In the genomic region with DNA sequence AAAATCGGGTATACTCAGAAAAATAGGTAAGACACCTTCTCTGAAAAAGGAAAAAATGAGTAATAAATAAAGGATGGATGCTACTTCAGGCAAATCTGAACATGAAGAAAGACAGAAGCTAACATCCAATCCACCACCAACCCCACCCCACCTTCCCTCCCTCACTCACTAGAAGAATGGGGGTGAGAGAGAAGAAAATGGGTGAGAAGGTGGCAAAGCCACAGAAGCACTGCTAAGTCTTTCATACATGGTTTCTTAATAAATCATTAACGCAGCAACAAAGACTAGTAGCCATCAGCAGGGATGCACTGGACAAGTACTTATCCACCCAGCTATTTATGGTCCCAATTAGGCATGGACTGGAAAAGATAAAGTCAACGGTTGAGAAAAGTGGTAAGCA, we compare ENCODE assay signal across 1 cellular context.
TF ChIP-seq lines count a peak whose summit lies in the region.

No MANE protein-coding gene starts in this region.

TF ChIP-seq in H1, 55 proteins besides CTCF, POLR2A, EP300 and RAD21:
- TF ChIP-seq POLR2AphosphoS5 (IDR thresholded peaks at IDR 0.05; ENCODE audit: low read depth, low read length), result no peak
- TF ChIP-seq, protein P1, sequence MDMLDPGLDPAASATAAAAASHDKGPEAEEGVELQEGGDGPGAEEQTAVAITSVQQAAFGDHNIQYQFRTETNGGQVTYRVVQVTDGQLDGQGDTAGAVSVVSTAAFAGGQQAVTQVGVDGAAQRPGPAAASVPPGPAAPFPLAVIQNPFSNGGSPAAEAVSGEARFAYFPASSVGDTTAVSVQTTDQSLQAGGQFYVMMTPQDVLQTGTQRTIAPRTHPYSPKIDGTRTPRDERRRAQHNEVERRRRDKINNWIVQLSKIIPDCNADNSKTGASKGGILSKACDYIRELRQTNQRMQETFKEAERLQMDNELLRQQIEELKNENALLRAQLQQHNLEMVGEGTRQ (IDR thresholded peaks at IDR 0.05; ENCODE audit: low read length), result no peak
- no peak for TF ChIP-seq TCF12 (IDR thresholded peaks at IDR 0.05; ENCODE audit: low read depth, low read length)
- TF ChIP-seq FOSL1 (IDR thresholded peaks at IDR 0.05; ENCODE audit: insufficient read depth, low read depth, low read length), result no peak
- no peak for TF ChIP-seq BACH1 (IDR thresholded peaks at IDR 0.05; ENCODE audit: low read length)
- no peak for TF ChIP-seq KDM4A (IDR thresholded peaks at IDR 0.05; ENCODE audit: low read depth, low read length, severe bottlenecking)
- TF ChIP-seq SIX5 (IDR thresholded peaks at IDR 0.05; ENCODE audit: low read depth, low read length), result no peak
- TF ChIP-seq SIN3A (conservative IDR thresholded peaks at IDR 0.05 in 1 of 2, IDR thresholded peaks at IDR 0.05 in 1 of 2; ENCODE audit: low read depth in 1 of 2, low read length in 2 of 2), result no peak
- no peak for TF ChIP-seq EZH2 (IDR thresholded peaks at IDR 0.05; ENCODE audit: low read depth, low read length, severe bottlenecking)
- no peak for TF ChIP-seq JUN (IDR thresholded peaks at IDR 0.05; ENCODE audit: low read depth, low read length)
- no peak for TF ChIP-seq JUND (IDR thresholded peaks at IDR 0.05; ENCODE audit: low read length)
- no peak for TF ChIP-seq MAFK (IDR thresholded peaks at IDR 0.05; ENCODE audit: low read depth, low read length)
- TF ChIP-seq, protein P2, sequence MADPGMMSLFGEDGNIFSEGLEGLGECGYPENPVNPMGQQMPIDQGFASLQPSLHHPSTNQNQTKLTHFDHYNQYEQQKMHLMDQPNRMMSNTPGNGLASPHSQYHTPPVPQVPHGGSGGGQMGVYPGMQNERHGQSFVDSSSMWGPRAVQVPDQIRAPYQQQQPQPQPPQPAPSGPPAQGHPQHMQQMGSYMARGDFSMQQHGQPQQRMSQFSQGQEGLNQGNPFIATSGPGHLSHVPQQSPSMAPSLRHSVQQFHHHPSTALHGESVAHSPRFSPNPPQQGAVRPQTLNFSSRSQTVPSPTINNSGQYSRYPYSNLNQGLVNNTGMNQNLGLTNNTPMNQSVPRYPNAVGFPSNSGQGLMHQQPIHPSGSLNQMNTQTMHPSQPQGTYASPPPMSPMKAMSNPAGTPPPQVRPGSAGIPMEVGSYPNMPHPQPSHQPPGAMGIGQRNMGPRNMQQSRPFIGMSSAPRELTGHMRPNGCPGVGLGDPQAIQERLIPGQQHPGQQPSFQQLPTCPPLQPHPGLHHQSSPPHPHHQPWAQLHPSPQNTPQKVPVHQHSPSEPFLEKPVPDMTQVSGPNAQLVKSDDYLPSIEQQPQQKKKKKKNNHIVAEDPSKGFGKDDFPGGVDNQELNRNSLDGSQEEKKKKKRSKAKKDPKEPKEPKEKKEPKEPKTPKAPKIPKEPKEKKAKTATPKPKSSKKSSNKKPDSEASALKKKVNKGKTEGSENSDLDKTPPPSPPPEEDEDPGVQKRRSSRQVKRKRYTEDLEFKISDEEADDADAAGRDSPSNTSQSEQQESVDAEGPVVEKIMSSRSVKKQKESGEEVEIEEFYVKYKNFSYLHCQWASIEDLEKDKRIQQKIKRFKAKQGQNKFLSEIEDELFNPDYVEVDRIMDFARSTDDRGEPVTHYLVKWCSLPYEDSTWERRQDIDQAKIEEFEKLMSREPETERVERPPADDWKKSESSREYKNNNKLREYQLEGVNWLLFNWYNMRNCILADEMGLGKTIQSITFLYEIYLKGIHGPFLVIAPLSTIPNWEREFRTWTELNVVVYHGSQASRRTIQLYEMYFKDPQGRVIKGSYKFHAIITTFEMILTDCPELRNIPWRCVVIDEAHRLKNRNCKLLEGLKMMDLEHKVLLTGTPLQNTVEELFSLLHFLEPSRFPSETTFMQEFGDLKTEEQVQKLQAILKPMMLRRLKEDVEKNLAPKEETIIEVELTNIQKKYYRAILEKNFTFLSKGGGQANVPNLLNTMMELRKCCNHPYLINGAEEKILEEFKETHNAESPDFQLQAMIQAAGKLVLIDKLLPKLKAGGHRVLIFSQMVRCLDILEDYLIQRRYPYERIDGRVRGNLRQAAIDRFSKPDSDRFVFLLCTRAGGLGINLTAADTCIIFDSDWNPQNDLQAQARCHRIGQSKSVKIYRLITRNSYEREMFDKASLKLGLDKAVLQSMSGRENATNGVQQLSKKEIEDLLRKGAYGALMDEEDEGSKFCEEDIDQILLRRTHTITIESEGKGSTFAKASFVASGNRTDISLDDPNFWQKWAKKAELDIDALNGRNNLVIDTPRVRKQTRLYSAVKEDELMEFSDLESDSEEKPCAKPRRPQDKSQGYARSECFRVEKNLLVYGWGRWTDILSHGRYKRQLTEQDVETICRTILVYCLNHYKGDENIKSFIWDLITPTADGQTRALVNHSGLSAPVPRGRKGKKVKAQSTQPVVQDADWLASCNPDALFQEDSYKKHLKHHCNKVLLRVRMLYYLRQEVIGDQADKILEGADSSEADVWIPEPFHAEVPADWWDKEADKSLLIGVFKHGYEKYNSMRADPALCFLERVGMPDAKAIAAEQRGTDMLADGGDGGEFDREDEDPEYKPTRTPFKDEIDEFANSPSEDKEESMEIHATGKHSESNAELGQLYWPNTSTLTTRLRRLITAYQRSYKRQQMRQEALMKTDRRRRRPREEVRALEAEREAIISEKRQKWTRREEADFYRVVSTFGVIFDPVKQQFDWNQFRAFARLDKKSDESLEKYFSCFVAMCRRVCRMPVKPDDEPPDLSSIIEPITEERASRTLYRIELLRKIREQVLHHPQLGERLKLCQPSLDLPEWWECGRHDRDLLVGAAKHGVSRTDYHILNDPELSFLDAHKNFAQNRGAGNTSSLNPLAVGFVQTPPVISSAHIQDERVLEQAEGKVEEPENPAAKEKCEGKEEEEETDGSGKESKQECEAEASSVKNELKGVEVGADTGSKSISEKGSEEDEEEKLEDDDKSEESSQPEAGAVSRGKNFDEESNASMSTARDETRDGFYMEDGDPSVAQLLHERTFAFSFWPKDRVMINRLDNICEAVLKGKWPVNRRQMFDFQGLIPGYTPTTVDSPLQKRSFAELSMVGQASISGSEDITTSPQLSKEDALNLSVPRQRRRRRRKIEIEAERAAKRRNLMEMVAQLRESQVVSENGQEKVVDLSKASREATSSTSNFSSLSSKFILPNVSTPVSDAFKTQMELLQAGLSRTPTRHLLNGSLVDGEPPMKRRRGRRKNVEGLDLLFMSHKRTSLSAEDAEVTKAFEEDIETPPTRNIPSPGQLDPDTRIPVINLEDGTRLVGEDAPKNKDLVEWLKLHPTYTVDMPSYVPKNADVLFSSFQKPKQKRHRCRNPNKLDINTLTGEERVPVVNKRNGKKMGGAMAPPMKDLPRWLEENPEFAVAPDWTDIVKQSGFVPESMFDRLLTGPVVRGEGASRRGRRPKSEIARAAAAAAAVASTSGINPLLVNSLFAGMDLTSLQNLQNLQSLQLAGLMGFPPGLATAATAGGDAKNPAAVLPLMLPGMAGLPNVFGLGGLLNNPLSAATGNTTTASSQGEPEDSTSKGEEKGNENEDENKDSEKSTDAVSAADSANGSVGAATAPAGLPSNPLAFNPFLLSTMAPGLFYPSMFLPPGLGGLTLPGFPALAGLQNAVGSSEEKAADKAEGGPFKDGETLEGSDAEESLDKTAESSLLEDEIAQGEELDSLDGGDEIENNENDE (IDR thresholded peaks at IDR 0.05; ENCODE audit: insufficient replicate concordance, low read length), result no peak
- no peak for TF ChIP-seq CEBPB (IDR thresholded peaks at IDR 0.05; ENCODE audit: low read depth, low read length)
- no peak for TF ChIP-seq RNF2 (IDR thresholded peaks at IDR 0.05; ENCODE audit: borderline replicate concordance, low read depth, low read length, missing control alignments, poor library complexity, severe bottlenecking)
- TF ChIP-seq NRF1 (IDR thresholded peaks at IDR 0.05; ENCODE audit: low read depth, low read length), result no peak
- no peak for TF ChIP-seq HDAC6 (IDR thresholded peaks at IDR 0.05; ENCODE audit: low read depth, low read length)
- TF ChIP-seq SP4 (IDR thresholded peaks at IDR 0.05; ENCODE audit: low read length), result no peak
